ENCODE assay signal across 9 cellular contexts in the genomic region with DNA sequence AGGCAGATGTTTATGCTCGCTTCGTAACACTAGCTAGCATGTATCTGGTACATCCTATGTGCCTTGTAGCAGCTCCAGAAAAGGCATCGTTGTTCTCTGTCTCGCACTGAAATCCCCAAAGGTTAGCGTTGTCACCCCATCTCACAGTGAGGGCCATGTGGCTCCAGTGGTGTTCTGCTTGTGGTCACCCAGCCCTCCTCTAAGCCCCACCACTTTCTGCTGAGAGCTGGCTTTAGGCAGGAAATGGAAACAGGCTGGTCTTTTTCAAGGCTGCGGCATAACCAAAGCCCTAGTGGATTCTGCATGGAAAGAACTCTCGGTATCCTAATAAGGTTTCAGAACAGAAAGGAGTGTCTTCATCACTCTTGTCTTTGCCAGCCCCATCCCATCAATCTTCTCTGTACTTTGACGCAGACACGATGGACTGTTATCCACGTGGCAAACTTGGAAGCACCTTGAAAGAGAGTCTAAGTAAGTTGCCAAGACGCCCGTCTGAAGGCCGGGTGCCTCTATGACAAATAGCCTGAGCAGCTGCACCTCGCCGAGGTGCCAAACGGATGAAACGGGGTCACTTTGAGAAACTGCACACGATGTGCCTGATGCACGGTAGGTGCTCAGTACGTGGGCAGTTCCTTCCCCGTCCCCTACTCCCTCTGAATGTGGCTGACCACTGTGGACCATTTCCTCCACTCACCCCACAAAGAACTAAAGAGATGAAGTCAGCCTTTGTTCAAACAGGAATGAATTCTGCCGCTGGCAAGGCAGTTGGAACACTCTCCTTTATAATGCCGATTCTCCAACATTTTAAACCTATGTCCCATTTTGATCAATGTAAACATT. TPM values are rescaled to one million over a fixed set of nuclear protein-coding genes. Genes with fewer than 3 reads are reported as not detected.
DNase-seq lines count a peak whose midpoint lies in the region; ATAC-seq and TF ChIP-seq lines count a peak whose summit lies in the region.
"Had no signal": no experiment of that assay in that cellular context is flagged by ENCODE, and none has a peak within 500 bp of the region (broad histone marks: within the 10 kb centered on the region; RNA-seq: fewer than 3 reads in every experiment).

No MANE protein-coding gene starts in this region.

- no peaks in the 10 kb centered on the region for H3K27me3 Mint-ChIP-seq in mesothelial cell of epicardium (ENCODE audit: low read depth)
- H3K27me3 Mint-ChIP-seq in T-helper 2 cell treated with Interferon-gamma antibody and Interleukin-4, amounts not matched to agents 5 μg/mL and 100 μg/mL, for 36 hours (ENCODE audit: low read depth), result no peaks in the 10 kb centered on the region

- no peaks in the 10 kb centered on the region for H3F3A ChIP-seq in PC-9 (ENCODE audit: insufficient read depth, low read depth)

- TF ChIP-seq CTCF in GM12865 (IDR thresholded peaks at IDR 0.05; ENCODE audit: insufficient read depth, low read depth, low read length, missing control alignments), result no peak
- TF ChIP-seq CTCF in ascending aorta (IDR thresholded peaks at IDR 0.05), result no peak
- TF ChIP-seq CTCF in mesothelial cell of epicardium (IDR thresholded peaks at IDR 0.05; ENCODE audit: unreplicated experiment), result no peak
- TF ChIP-seq CTCF in PC-9 (conservative IDR thresholded peaks at IDR 0.05), result no peak

- ATAC-seq in HG02973 (IDR thresholded peaks at IDR 0.05; ENCODE audit: unreplicated experiment) (peak; percentile 22), HG02970 (IDR thresholded peaks at IDR 0.05; ENCODE audit: low FRiP score, unreplicated experiment) (no peak), GM18858 (IDR thresholded peaks at IDR 0.05; ENCODE audit: unreplicated experiment) (no peak)

- H3K36me3 ChIP-seq in ascending aorta, result no peaks in the 10 kb centered on the region
- no peaks in the 10 kb centered on the region for H3K36me3 ChIP-seq in PC-9 (ENCODE audit: low read depth)

- H2AFZ ChIP-seq in PC-9, result no peak overlapping the region

- H3K27ac Mint-ChIP-seq in mesothelial cell of epicardium, result peak overlapping the region; percentile 89
- H3K27ac Mint-ChIP-seq in T-helper 2 cell treated with Interferon-gamma antibody and Interleukin-4, amounts not matched to agents 5 μg/mL and 100 μg/mL, for 36 hours, result no peak overlapping the region

- H3K4me1 ChIP-seq in ascending aorta (peaks cover 5 to 32% of the 10 kb centered on the region in 2 donors), PC-9 (replicated peaks; ENCODE audit: insufficient read depth) (0 out of 2 replicates have a peak, but pooled peaks cover 3% of the 10 kb centered on the region)

- intact Hi-C loops in ascending aorta (cut with DNase I) (loop anchor here (2.0 to 5.0 kb wide), 4 partner anchors 29 to 57 kb away; partner anchors contain the start of gene MEF2A), PC-9 (cut with micrococcal nuclease; ENCODE audit: unreplicated experiment) (no loop called here)

- POLR2A ChIA-PET in PC-9 (lab: Charles Lee; ENCODE audit: unreplicated experiment), result no interaction called here

- no peaks in the 10 kb centered on the region for H3K36me3 Mint-ChIP-seq in mesothelial cell of epicardium
- H3K36me3 Mint-ChIP-seq in T-helper 2 cell treated with Interferon-gamma antibody and Interleukin-4, amounts not matched to agents 5 μg/mL and 100 μg/mL, for 36 hours (ENCODE audit: low read depth), result no peaks in the 10 kb centered on the region

- no peak overlapping the region for H3K4me2 ChIP-seq in PC-9

- DNase-seq in GM12865 (ENCODE audit: low read depth) (peak; percentile 86), ascending aorta (ENCODE audit: low spot score in 2 of 2) (peak in 1 of 2 donors; percentile 87), mesothelial cell of epicardium (ENCODE audit: low spot score in 2 of 2, unreplicated experiment in 2 of 2) (no peak), PC-9 (no peak)
- DNase-seq in T-helper 2 cell treated with Interferon-gamma antibody and Interleukin-4, amounts not matched to agents 5 μg/mL and 100 μg/mL, for 36 hours (ENCODE audit: low spot score), result no peak

- H3K9me2 ChIP-seq in PC-9 (ENCODE audit: insufficient read depth), result no peaks in the 10 kb centered on the region

- H4K20me1 ChIP-seq in PC-9 (ENCODE audit: insufficient read depth), result no peaks in the 10 kb centered on the region

- H3K27me3 ChIP-seq in ascending aorta (no peaks in the 10 kb centered on the region), PC-9 (ENCODE audit: insufficient read depth, low read depth) (no peaks in the 10 kb centered on the region)

- BruUV-seq in PC-9 (replicated peaks; lab: Mats Ljungman, UMichigan), result no TSS peak

- H3K9me3 ChIP-seq in ascending aorta (no peaks in the 10 kb centered on the region), PC-9 (ENCODE audit: insufficient read depth, low read depth) (no peaks in the 10 kb centered on the region)

- peaks cover 10% of the 10 kb centered on the region for H3K4me1 Mint-ChIP-seq in mesothelial cell of epicardium
- peaks cover 54% of the 10 kb centered on the region for H3K4me1 Mint-ChIP-seq in T-helper 2 cell treated with Interferon-gamma antibody and Interleukin-4, amounts not matched to agents 5 μg/mL and 100 μg/mL, for 36 hours (ENCODE audit: low read depth)
- H3K4me1 Mint-ChIP-seq: central memory CD8-positive, alpha-beta T cell had no signal

- H3K27ac ChIP-seq in ascending aorta (peak overlapping the region; percentile 82 to 84), PC-9 (no peak overlapping the region)

- H3K4me3 Mint-ChIP-seq in mesothelial cell of epicardium, result no peak overlapping the region
- H3K4me3 Mint-ChIP-seq in T-helper 2 cell treated with Interferon-gamma antibody and Interleukin-4, amounts not matched to agents 5 μg/mL and 100 μg/mL, for 36 hours, result no peak overlapping the region
- H3K4me3 Mint-ChIP-seq: central memory CD8-positive, alpha-beta T cell had no signal

- no peaks in the 10 kb centered on the region for H3K9me3 Mint-ChIP-seq in mesothelial cell of epicardium
- H3K9me3 Mint-ChIP-seq in T-helper 2 cell treated with Interferon-gamma antibody and Interleukin-4, amounts not matched to agents 5 μg/mL and 100 μg/mL, for 36 hours, result no peaks in the 10 kb centered on the region
- H3K9me3 Mint-ChIP-seq: central memory CD8-positive, alpha-beta T cell had no signal

- H3K79me2 ChIP-seq in PC-9 (ENCODE audit: low read depth), result no peaks in the 10 kb centered on the region

- CTCF ChIA-PET in PC-9 (lab: Charles Lee), result no interaction called here

- H3K4me3 ChIP-seq in GM12865 (ENCODE audit: low read depth, low read length), result no peak overlapping the region; the same call in none of the 2 replicates
- peak overlapping the region; percentile 22 to 50 for H3K4me3 ChIP-seq in ascending aorta
- no peak overlapping the region for H3K4me3 ChIP-seq in PC-9

RNA-seq across cellular contexts. Expression of gene MEF2A, which starts 57.8 kb away (rescaled TPM):
- total RNA-seq in ascending aorta (99.4 TPM), mesothelial cell of epicardium (35.4 to 39.1 TPM (median 36.0 TPM) in 3 replicates), PC-9 (2021) (25.7 and 31.8 TPM in 2 replicates)

Comparison
In these comparisons a context has a peak if more than half of its experiments do, and no peak if none do; other contexts are left out.
1. H3K4me3 ChIP-seq: peak in ascending aorta (2 of 2); none in GM12865 (single experiment) and PC-9 (single experiment).